ENCODE assay signal across 19 cellular contexts in genomic region chr15:57486807-57487206, GRCh38.
A peak's percentile ranks its signal among the peaks of the same experiment; 100 is the strongest.
DNase-seq lines count a peak whose midpoint lies in the region; ATAC-seq, FAIRE-seq and TF ChIP-seq lines count a peak whose summit lies in the region.
"Had no signal": no experiment of that assay in that cellular context is flagged by ENCODE, and none has a peak within 500 bp of the region (broad histone marks: within the 10 kb centered on the region; RNA-seq: fewer than 3 reads in every experiment).

No MANE protein-coding gene starts in this region.

- H3K9ac ChIP-seq in IMR-90 (ENCODE audit: low read depth, low read length) (no peak overlapping the region), duodenal mucosa (ENCODE audit: low read depth in 1 of 2, low read length in 2 of 2) (no peak overlapping the region), kidney (ENCODE audit: low read length in 2 of 2) (no peak overlapping the region)

- H3K27ac ChIP-seq in IMR-90 (ENCODE audit: insufficient read depth, low read length) (no peak overlapping the region), duodenal mucosa (ENCODE audit: low read depth, low read length) (peak overlapping the region; percentile 10), kidney (ENCODE audit: low read depth in 2 of 2, low read length in 2 of 2) (peak overlapping the region; percentile 66 to 93)

- POLR2A ChIA-PET in IMR-90 (lab: Charles Lee; ENCODE audit: unreplicated experiment), result no interaction called here

- H3K4me2 ChIP-seq in IMR-90 (ENCODE audit: low read depth, low read length), result no peak overlapping the region

- H3K9me3 Mint-ChIP-seq in type B pancreatic cell (peaks cover 12% of the 10 kb centered on the region), progenitor cell of endocrine pancreas (ENCODE audit: low read depth) (peaks cover 4% of the 10 kb centered on the region)
- H3K9me3 Mint-ChIP-seq in stimulated activated naive CD8-positive, alpha-beta T cell treated with anti-CD3 and anti-CD28 coated beads, Interleukin-15, amount 100 ng/mL, for 72 hours, result no peaks in the 10 kb centered on the region
- H3K9me3 Mint-ChIP-seq: CD4-positive, alpha-beta T cell; HFFc6 had no signal

- peak overlapping the region; percentile 39 for H2AK9ac ChIP-seq in IMR-90 (replicated peaks; ENCODE audit: low read depth, low read length, poor library complexity)

- H3K9me1 ChIP-seq in IMR-90 (ENCODE audit: insufficient read depth, low read length), result peaks cover 4% of the 10 kb centered on the region; the same call in 1 of the 2 replicates

- TF ChIP-seq CTCF in IMR-90 (conservative IDR thresholded peaks at IDR 0.05; ENCODE audit: low read depth, low read length), result no peak
- TF ChIP-seq CTCF in kidney (IDR thresholded peaks at IDR 0.05; ENCODE audit: borderline replicate concordance, extremely low read depth, insufficient read depth), result no peak
- TF ChIP-seq CTCF in type B pancreatic cell (conservative IDR thresholded peaks at IDR 0.05), result no peak
- no peak for TF ChIP-seq CTCF in progenitor cell of endocrine pancreas (IDR thresholded peaks at IDR 0.05; ENCODE audit: unreplicated experiment)

- H4K8ac ChIP-seq in IMR-90 (ENCODE audit: low read depth in 2 of 2, low read length in 2 of 2), result peak overlapping the region in 1 of 2 experiments; percentile 56; a peak in 2 of 4 replicates

- H3K27me3 Mint-ChIP-seq in type B pancreatic cell (no peaks in the 10 kb centered on the region), progenitor cell of endocrine pancreas (no peaks in the 10 kb centered on the region)
- H3K27me3 Mint-ChIP-seq in stimulated activated naive CD8-positive, alpha-beta T cell treated with anti-CD3 and anti-CD28 coated beads, Interleukin-15, amount 100 ng/mL, for 72 hours, result peaks cover 23% of the 10 kb centered on the region

- in situ Hi-C loops in IMR-90 (cut with MboI; ENCODE audit: low sequenced_read_pairs), result no loop called here

- dilution Hi-C loops in IMR-90 (cut with HindIII; ENCODE audit: low sequenced_read_pairs, unreplicated experiment), result no loop called here

- H3K9me3 ChIP-seq in IMR-90 (ENCODE audit: control insufficient read depth, insufficient read depth, low read length) (no peaks in the 10 kb centered on the region), duodenal mucosa (ENCODE audit: control insufficient read depth in 1 of 2, low read length in 2 of 2) (no peaks in the 10 kb centered on the region), kidney (ENCODE audit: control insufficient read depth in 1 of 2, low read length in 2 of 2) (no peaks in the 10 kb centered on the region)

- FAIRE-seq in kidney (lab: Jason Lieb, UNC), result no peak
- FAIRE-seq: H1 had no signal

- H3K36me3 ChIP-seq in IMR-90 (ENCODE audit: control insufficient read depth, insufficient read depth, low read length) (no peaks in the 10 kb centered on the region), duodenal mucosa (ENCODE audit: control insufficient read depth in 1 of 2, insufficient read depth in 2 of 2, low read length in 2 of 2) (no peaks in the 10 kb centered on the region), kidney (ENCODE audit: control insufficient read depth in 1 of 2, insufficient read depth in 2 of 2, low read length in 2 of 2) (peaks cover 10% of the 10 kb centered on the region in 2 donors)
- H3K36me3 ChIP-seq: MG63 had no signal

- H2BK5ac ChIP-seq in IMR-90 (ENCODE audit: low read depth, low read length, poor library complexity, severe bottlenecking), result peak overlapping the region; percentile 25

- H3K27me3 ChIP-seq in IMR-90 (ENCODE audit: control insufficient read depth, insufficient read depth, low read length) (no peaks in the 10 kb centered on the region), duodenal mucosa (ENCODE audit: control insufficient read depth in 1 of 2, insufficient read depth in 2 of 2, low read length in 2 of 2) (no peaks in the 10 kb centered on the region)
- H3K27me3 ChIP-seq: MG63 had no signal

- ATAC-seq in IMR-90 (ENCODE audit: low read depth), result no peak
- no peak for ATAC-seq in stimulated activated naive CD8-positive, alpha-beta T cell treated with anti-CD3 and anti-CD28 coated beads, Interleukin-15, amount 100 ng/mL, for 72 hours

- no TSS peak for BruUV-seq in IMR-90 (replicated peaks; lab: Mats Ljungman, UMichigan)

- H3K23ac ChIP-seq in IMR-90 (ENCODE audit: low read depth, low read length), result no peak overlapping the region; the same call in 1 of the 2 replicates

- H2BK15ac ChIP-seq in IMR-90 (ENCODE audit: low read depth, low read length), result peak overlapping the region; percentile 81; the same call in 1 of the 3 replicates

- H3K36me3 Mint-ChIP-seq in type B pancreatic cell (no peaks in the 10 kb centered on the region), progenitor cell of endocrine pancreas (ENCODE audit: insufficient read depth) (peaks cover 24% of the 10 kb centered on the region)

- TF ChIP-seq POLR2A in IMR-90 (IDR thresholded peaks at IDR 0.05; ENCODE audit: low read depth, low read length), result no peak

- no peak overlapping the region; the same call in 1 of the 2 replicates for H3K18ac ChIP-seq in IMR-90 (ENCODE audit: low read depth, low read length)

- peaks cover 6% of the 10 kb centered on the region for H3K4me1 Mint-ChIP-seq in type B pancreatic cell (ENCODE audit: unreplicated experiment)
- no peaks in the 10 kb centered on the region for H3K4me1 Mint-ChIP-seq in stimulated activated naive CD8-positive, alpha-beta T cell treated with anti-CD3 and anti-CD28 coated beads, Interleukin-15, amount 100 ng/mL, for 72 hours
- peaks cover 16% of the 10 kb centered on the region for H3K4me1 Mint-ChIP-seq in progenitor cell of endocrine pancreas (ENCODE audit: low read depth)
- H3K4me1 Mint-ChIP-seq: B cell had no signal

- peaks cover 8% of the 10 kb centered on the region for H3K4me1 ChIP-seq in IMR-90 (ENCODE audit: control insufficient read depth, insufficient read depth, low read length)
- no peaks in the 10 kb centered on the region for H3K4me1 ChIP-seq in duodenal mucosa (ENCODE audit: control insufficient read depth in 1 of 2, insufficient read depth in 2 of 2, low read length in 2 of 2)
- H3K4me1 ChIP-seq in kidney (ENCODE audit: control insufficient read depth in 1 of 2, insufficient read depth in 1 of 2, low read depth in 1 of 2, low read length in 2 of 2), result peaks cover 13 to 23% of the 10 kb centered on the region in 2 donors

- peak overlapping the region; percentile 54; the same call in 1 of the 2 replicates for H4K91ac ChIP-seq in IMR-90 (ENCODE audit: insufficient read depth, low read depth, low read length)

- no peak overlapping the region; the same call in 1 of the 2 replicates for H3K14ac ChIP-seq in IMR-90 (replicated peaks; ENCODE audit: low read depth, low read length)

- peak overlapping the region; percentile 82; the same call in 1 of the 2 replicates for H2AK5ac ChIP-seq in IMR-90 (ENCODE audit: low read depth, low read length)

- H2BK20ac ChIP-seq in IMR-90 (ENCODE audit: low read depth, low read length), result peak overlapping the region; percentile 77

- intact Hi-C loops in IMR-90 (cut with micrococcal nuclease), result no loop called here
- intact Hi-C loops in kidney (cut with DNase I), result no loop called here

- H2BK120ac ChIP-seq in IMR-90 (ENCODE audit: low read depth, low read length), result peak overlapping the region; percentile 91

- CTCF ChIA-PET in IMR-90 (lab: Yijun Ruan, JAX), result interaction anchor here (1.1 kb wide), 1 partner anchor 18 kb away, joined by 4 read pairs; no protein-coding TSS in a partner anchor

- H3K4ac ChIP-seq in IMR-90 (ENCODE audit: low read depth, low read length), result peak overlapping the region; percentile 72

- TF ChIP-seq RAD21 in IMR-90 (IDR thresholded peaks at IDR 0.05; ENCODE audit: low read length), result no peak

- peak overlapping the region; percentile 8 for H3K27ac Mint-ChIP-seq in type B pancreatic cell
- no peak overlapping the region for H3K27ac Mint-ChIP-seq in stimulated activated naive CD8-positive, alpha-beta T cell treated with anti-CD3 and anti-CD28 coated beads, Interleukin-15, amount 100 ng/mL, for 72 hours
- H3K27ac Mint-ChIP-seq in progenitor cell of endocrine pancreas, result no peak overlapping the region
- H3K27ac Mint-ChIP-seq: B cell; CD4-positive, alpha-beta T cell had no signal

- H2AFZ ChIP-seq in IMR-90 (replicated peaks; ENCODE audit: low read length, poor library complexity), result peak overlapping the region; percentile 16

- H3K4me3 Mint-ChIP-seq in type B pancreatic cell (no peak overlapping the region), progenitor cell of endocrine pancreas (ENCODE audit: low read depth) (no peak overlapping the region)
- no peak overlapping the region for H3K4me3 Mint-ChIP-seq in stimulated activated naive CD8-positive, alpha-beta T cell treated with anti-CD3 and anti-CD28 coated beads, Interleukin-15, amount 100 ng/mL, for 72 hours
- H3K4me3 Mint-ChIP-seq: B cell; CD4-positive, alpha-beta T cell had no signal

- H3K4me3 ChIP-seq in IMR-90 (ENCODE audit: insufficient read depth, low read depth, low read length) (no peak overlapping the region), duodenal mucosa (ENCODE audit: low read depth in 1 of 2, low read length in 2 of 2) (no peak overlapping the region), kidney (ENCODE audit: low read length in 2 of 2) (no peak overlapping the region)
- H3K4me3 ChIP-seq: MG63 had no signal

- no peaks in the 10 kb centered on the region for H4K20me1 ChIP-seq in IMR-90 (ENCODE audit: insufficient read depth, low read length)

- no peak overlapping the region for H3K56ac ChIP-seq in IMR-90 (ENCODE audit: extremely low read depth, insufficient read depth, low read length)

- no peak for DNase-seq in IMR-90
- no peak for DNase-seq in kidney
- DNase-seq in type B pancreatic cell (ENCODE audit: extremely low spot score, unreplicated experiment), result no peak
- no peak for DNase-seq in stimulated activated naive CD8-positive, alpha-beta T cell treated with anti-CD3 and anti-CD28 coated beads, Interleukin-15, amount 100 ng/mL, for 72 hours
- DNase-seq in progenitor cell of endocrine pancreas (ENCODE audit: low spot score, unreplicated experiment), result no peak
- DNase-seq in kidney tubule cell (ENCODE audit: low spot score), result no peak
- DNase-seq: CD4-positive, alpha-beta T cell; DND-41; GF-D8; HFFc6; MG63; NCI-H1092 treated with DMSO at 0.1 percent for 48 hours; NCI-H1694; NCI-H2107; NCI-H748 treated with DMSO at 0.1 percent for 48 hours; Right ventricle myocardium superior had no signal

- H4K5ac ChIP-seq in IMR-90 (ENCODE audit: low read depth, low read length), result no peak overlapping the region

- H3K79me1 ChIP-seq in IMR-90 (ENCODE audit: low read depth in 1 of 2, low read length in 2 of 2), result no peaks in the 10 kb centered on the region

TF ChIP-seq in IMR-90, 13 proteins besides CTCF, POLR2A, EP300 and RAD21:
- TF ChIP-seq MAZ (IDR thresholded peaks at IDR 0.05; ENCODE audit: borderline replicate concordance, low read depth, low read length) (no peak), NFE2L2 (IDR thresholded peaks at IDR 0.05; ENCODE audit: low read depth, low read length) (no peak)
